ENCODE assay signal across 16 cellular contexts in genomic region chr16:3601614-3602319, GRCh38. TPM values are rescaled to one million over a fixed set of nuclear protein-coding genes. Genes with fewer than 3 reads are reported as not detected.
A peak's percentile ranks its signal among the peaks of the same experiment; 100 is the strongest.
DNase-seq lines count a peak whose midpoint lies in the region; ATAC-seq and TF ChIP-seq lines count a peak whose summit lies in the region.
"Had no signal": no experiment of that assay in that cellular context is flagged by ENCODE, and none has a peak within 500 bp of the region (broad histone marks: within the 10 kb centered on the region; RNA-seq: fewer than 3 reads in every experiment).

No MANE protein-coding gene starts in this region.

- H3K79me2 ChIP-seq in osteoblast (ENCODE audit: insufficient read depth, low read length) = no peaks in the 10 kb centered on the region

- H3K27ac Mint-ChIP-seq in activated CD4-positive, alpha-beta T cell treated with anti-CD3 and anti-CD28 coated beads, Interleukin-2, amount 10 ng/mL, durations not matched to agents 7 days and 5 days = no peak overlapping the region
- H3K27ac Mint-ChIP-seq: CD4-positive, alpha-beta T cell had no signal

- CTCF ChIA-PET in activated CD4-positive, alpha-beta T cell treated with anti-CD3 and anti-CD28 coated beads, Interleukin-2, amount 10 ng/mL, durations not matched to agents 7 days and 5 days (lab: Charles Lee) = no interaction called here

- H3K36me3 ChIP-seq in left ventricle myocardium inferior (peaks cover 35% of the 10 kb centered on the region), osteoblast (ENCODE audit: insufficient read depth, low read length) (peaks cover 33% of the 10 kb centered on the region)

- intact Hi-C loops in Right ventricle myocardium superior (cut with DNase I) (no loop called here), left ventricle myocardium inferior (cut with micrococcal nuclease) (no loop called here)

- H3K9me3 ChIP-seq in left ventricle myocardium inferior (replicated peaks) (no peaks in the 10 kb centered on the region), osteoblast (ENCODE audit: low read depth, low read length) (peaks cover 2% of the 10 kb centered on the region)

- H3K4me1 ChIP-seq in left ventricle myocardium inferior (peaks cover 13% of the 10 kb centered on the region), osteoblast (ENCODE audit: insufficient read depth, low read length) (no peaks in the 10 kb centered on the region)

- no peak overlapping the region for H3K4me2 ChIP-seq in osteoblast (ENCODE audit: insufficient read depth, low read length)
- H3K4me2 ChIP-seq: BLaER1 had no signal

- POLR2A ChIA-PET in activated CD4-positive, alpha-beta T cell treated with anti-CD3 and anti-CD28 coated beads, Interleukin-2, amount 10 ng/mL, durations not matched to agents 7 days and 5 days (lab: Charles Lee) = no interaction called here

- H3K9me3 Mint-ChIP-seq in activated CD4-positive, alpha-beta T cell treated with anti-CD3 and anti-CD28 coated beads, Interleukin-2, amount 10 ng/mL, durations not matched to agents 7 days and 5 days = no peaks in the 10 kb centered on the region
- H3K9me3 Mint-ChIP-seq: CD4-positive, alpha-beta T cell had no signal

- H3K27me3 ChIP-seq in left ventricle myocardium inferior (ENCODE audit: low read depth) (no peaks in the 10 kb centered on the region), osteoblast (ENCODE audit: insufficient read depth, low read length) (no peaks in the 10 kb centered on the region)
- H3K27me3 ChIP-seq: BLaER1 had no signal

- peaks cover 1% of the 10 kb centered on the region for H3K4me1 Mint-ChIP-seq in activated CD4-positive, alpha-beta T cell treated with anti-CD3 and anti-CD28 coated beads, Interleukin-2, amount 10 ng/mL, durations not matched to agents 7 days and 5 days

- H3K4me3 ChIP-seq in left ventricle myocardium inferior (no peak overlapping the region), osteoblast (ENCODE audit: insufficient read depth, low read length) (no peak overlapping the region)
- H3K4me3 ChIP-seq: BLaER1, GM12878, GM23248 had no signal

- no peaks in the 10 kb centered on the region for H3K27me3 Mint-ChIP-seq in activated CD4-positive, alpha-beta T cell treated with anti-CD3 and anti-CD28 coated beads, Interleukin-2, amount 10 ng/mL, durations not matched to agents 7 days and 5 days
- H3K27me3 Mint-ChIP-seq: CD4-positive, alpha-beta T cell had no signal

- H4K20me1 ChIP-seq in osteoblast (ENCODE audit: insufficient read depth, low read length) = no peaks in the 10 kb centered on the region
- H4K20me1 ChIP-seq: BLaER1 had no signal

- no peak overlapping the region for H3K4me3 Mint-ChIP-seq in activated CD4-positive, alpha-beta T cell treated with anti-CD3 and anti-CD28 coated beads, Interleukin-2, amount 10 ng/mL, durations not matched to agents 7 days and 5 days
- H3K4me3 Mint-ChIP-seq: CD4-positive, alpha-beta T cell had no signal

- H2AFZ ChIP-seq in osteoblast (ENCODE audit: low read length) = no peak overlapping the region
- H2AFZ ChIP-seq: GM23248 had no signal

- H3K36me3 Mint-ChIP-seq in activated CD4-positive, alpha-beta T cell treated with anti-CD3 and anti-CD28 coated beads, Interleukin-2, amount 10 ng/mL, durations not matched to agents 7 days and 5 days (ENCODE audit: low read depth) = peaks cover 35% of the 10 kb centered on the region

- ATAC-seq in Right ventricle myocardium superior (ENCODE audit: poor library complexity) (peak; percentile 30), GM21423 (IDR thresholded peaks at IDR 0.05; ENCODE audit: unreplicated experiment) (no peak)
- ATAC-seq: GM12878, HCT116 had no signal

- TF ChIP-seq CTCF in left ventricle myocardium inferior (IDR thresholded peaks at IDR 0.05; ENCODE audit: borderline replicate concordance) (no peak), osteoblast (IDR thresholded peaks at IDR 0.05; ENCODE audit: extremely low read depth, low read depth, low read length) (no peak)

- DNase-seq in Right ventricle myocardium superior = no peak
- no peak for DNase-seq in left ventricle myocardium inferior
- peak; percentile 45 for DNase-seq in cerebellum (ENCODE audit: low spot score)
- peak; percentile 30 for DNase-seq in osteoblast (ENCODE audit: insufficient read length, low spot score, missing footprints)
- no peak for DNase-seq in occipital lobe (lab: John Stamatoyannopoulos, UW)
- DNase-seq in activated CD4-positive, alpha-beta T cell treated with anti-CD3 and anti-CD28 coated beads, Interleukin-2, amount 10 ng/mL, durations not matched to agents 7 days and 5 days = no peak
- DNase-seq: 8988T; AML-193; Calu3; CD4-positive, alpha-beta T cell; DMS 273 treated with DMSO at 0.1 percent for 48 hours; GM23248 had no signal

- H3K27ac ChIP-seq in left ventricle myocardium inferior (replicated peaks) (no peak overlapping the region), osteoblast (ENCODE audit: low read depth, low read length) (no peak overlapping the region)
- H3K27ac ChIP-seq: BLaER1, GM23248 had no signal

RNA-seq across cellular contexts. Expression of gene SLX4, which starts 9.6 kb away (rescaled TPM):
- 3.2 TPM for total RNA-seq in Right ventricle myocardium superior
- 2.5 TPM for total RNA-seq in left ventricle myocardium inferior
- total RNA-seq in cerebellum = 12.2 TPM
- total RNA-seq in osteoblast = 4.0 and 4.7 TPM in 2 replicates
- 6.2 TPM for total RNA-seq in occipital lobe
- 10 to 100 TPM; 13.2 to 13.8 TPM for total RNA-seq in activated CD4-positive, alpha-beta T cell treated with anti-CD3 and anti-CD28 coated beads, Interleukin-2, amount 10 ng/mL, durations not matched to agents 7 days and 5 days

RNA-seq across cellular contexts. Expression of gene NLRC3, which starts 24.6 kb away (rescaled TPM):
- total RNA-seq in Right ventricle myocardium superior (0.89 TPM), left ventricle myocardium inferior (0.93 TPM), cerebellum (0.73 TPM), osteoblast (under 0.01 and 0.29 TPM in 2 replicates), occipital lobe (0.62 TPM)
- total RNA-seq in activated CD4-positive, alpha-beta T cell treated with anti-CD3 and anti-CD28 coated beads, Interleukin-2, amount 10 ng/mL, durations not matched to agents 7 days and 5 days = 10 to 100 TPM; 80.7 to 98.7 TPM
- total RNA-seq: GM23248 had no signal

RNA-seq across cellular contexts. Expression of gene DNASE1, which starts 52.7 kb away (rescaled TPM):
- total RNA-seq in Right ventricle myocardium superior (8.1 TPM), left ventricle myocardium inferior (7.7 TPM), cerebellum (60.1 TPM), osteoblast (11.9 and 13.3 TPM in 2 replicates), occipital lobe (35.9 TPM)
- 10 to 100 TPM; 39.7 to 44.2 TPM for total RNA-seq in activated CD4-positive, alpha-beta T cell treated with anti-CD3 and anti-CD28 coated beads, Interleukin-2, amount 10 ng/mL, durations not matched to agents 7 days and 5 days

Comparison
In these comparisons a context has a peak if more than half of its experiments do, and no peak if none do; other contexts are left out.
1. DNase-seq: peak in cerebellum (single experiment) and osteoblast (single experiment); none in Right ventricle myocardium superior (single experiment), left ventricle myocardium inferior (single experiment), occipital lobe (single experiment) and activated CD4-positive, alpha-beta T cell treated with anti-CD3 and anti-CD28 coated beads, Interleukin-2, amount 10 ng/mL, durations not matched to agents 7 days and 5 days (single experiment).
2. RNA of gene NLRC3, which starts 24.6 kb away (total RNA-seq): 80.7 to 98.7 TPM in activated CD4-positive, alpha-beta T cell treated with anti-CD3 and anti-CD28 coated beads, Interleukin-2, amount 10 ng/mL, durations not matched to agents 7 days and 5 days; 0.93 TPM in left ventricle myocardium inferior (single experiment), 0.89 TPM in Right ventricle myocardium superior (single experiment), 0.73 TPM in cerebellum (single experiment), 0.62 TPM in occipital lobe (single experiment) and under 0.01 to 0.29 TPM in osteoblast; every median in the first group is over 10 times any median in the second.